In genomic region chr9:134205636-134206316, GRCh38 we compare ENCODE assay signal across 8 cellular contexts. TPM values are rescaled to one million over a fixed set of nuclear protein-coding genes. Genes with fewer than 3 reads are reported as not detected.
DNase-seq lines count a peak whose midpoint lies in the region; ATAC-seq and TF ChIP-seq lines count a peak whose summit lies in the region.

No MANE protein-coding gene starts in this region.

- H3K4me1 ChIP-seq in GM23248 (ENCODE audit: insufficient read depth): peaks cover 5% of the 10 kb centered on the region; the same call in 1 of the 2 replicates
- peaks cover 19% of the 10 kb centered on the region for H3K4me1 ChIP-seq in OCI-LY3 (ENCODE audit: low read length)

- in situ Hi-C loops in GM23248 (cut with MboI): no loop called here

- H3K4me2 ChIP-seq in GM23248 (ENCODE audit: unreplicated experiment): peak overlapping the region; percentile 41
- H3K4me2 ChIP-seq in OCI-LY3 (ENCODE audit: low read length): peak overlapping the region; percentile 53

- no peaks in the 10 kb centered on the region for H3K36me3 ChIP-seq in GM23248 (ENCODE audit: low read depth)
- no peaks in the 10 kb centered on the region for H3K36me3 ChIP-seq in OCI-LY3 (replicated peaks; ENCODE audit: low read depth, low read length)

- no peak overlapping the region for H3K4me3 ChIP-seq in GM23248
- H3K4me3 ChIP-seq in OCI-LY3 (ENCODE audit: low read length): peak overlapping the region; percentile 43; the same call in 1 of the 2 replicates

- DNase-seq in GM23248 (peak; percentile 90), glomerular endothelial cell (ENCODE audit: extremely low read depth, low read depth, low spot score) (peak; percentile 25), posterior vena cava (ENCODE audit: low spot score) (peak; percentile 94), GOT3 (lab: John Stamatoyannopoulos, UW) (no peak), NK-92 (lab: John Stamatoyannopoulos, UW; ENCODE audit: unreplicated experiment) (no peak)
- no peak for DNase-seq in stimulated activated CD4-positive, alpha-beta T cell treated with anti-CD3 and anti-CD28 coated beads, Interleukin-2, amount 100 ng/mL, for 48 hours

- H2AFZ ChIP-seq in GM23248 (no peak overlapping the region), OCI-LY3 (ENCODE audit: low read depth, low read length) (no peak overlapping the region; the same call in 1 of the 2 replicates)

- H3K9ac ChIP-seq in GM23248: peak overlapping the region; percentile 46; the same call in 1 of the 2 replicates
- no peak overlapping the region for H3K9ac ChIP-seq in OCI-LY3 (ENCODE audit: low read length)

- intact Hi-C loops in posterior vena cava (cut with DNase I): no loop called here

- no peak for ATAC-seq in GM19351 (IDR thresholded peaks at IDR 0.05; ENCODE audit: unreplicated experiment)

- H3K79me2 ChIP-seq in GM23248 (ENCODE audit: insufficient read depth) (no peaks in the 10 kb centered on the region), OCI-LY3 (ENCODE audit: low read length) (no peaks in the 10 kb centered on the region)

- no peaks in the 10 kb centered on the region for H3F3A ChIP-seq in GM23248 (ENCODE audit: insufficient read depth)

- WGBS in GM23248 (ENCODE audit: low coverage in 1 of 2, low lambda C conversion rate in 2 of 2, missing lambda C conversion rate in 2 of 2), 2 experiments: 23 to 27% methylated on average over 25 of the region's 25 CpGs

- H3K27ac ChIP-seq in GM23248 (peak overlapping the region; percentile 20; the same call in 1 of the 2 replicates), OCI-LY3 (ENCODE audit: low read length) (peak overlapping the region; percentile 6; the same call in 1 of the 2 replicates)

- no peaks in the 10 kb centered on the region for H4K20me1 ChIP-seq in GM23248 (ENCODE audit: insufficient read depth)
- H4K20me1 ChIP-seq in OCI-LY3 (ENCODE audit: insufficient read depth, low read length): no peaks in the 10 kb centered on the region

- no peak for TF ChIP-seq CTCF in OCI-LY3 (IDR thresholded peaks at IDR 0.05; ENCODE audit: low read depth, low read length)

- no peaks in the 10 kb centered on the region for H3K9me3 ChIP-seq in GM23248 (ENCODE audit: low read depth)
- H3K9me3 ChIP-seq in OCI-LY3 (ENCODE audit: insufficient read depth, low read length): no peaks in the 10 kb centered on the region

- H3K9me2 ChIP-seq in GM23248 (ENCODE audit: insufficient read depth): no peaks in the 10 kb centered on the region

- H3K27me3 ChIP-seq in GM23248 (replicated peaks; ENCODE audit: insufficient read depth): peaks cover 12% of the 10 kb centered on the region
- H3K27me3 ChIP-seq in OCI-LY3 (ENCODE audit: low read depth, low read length): peaks cover 16% of the 10 kb centered on the region

RNA-seq across cellular contexts. Expression of gene RNU6ATAC, which starts 41.4 kb away (rescaled TPM):
- total RNA-seq in GM23248 (2014; rRNA removed; shearing (Covaris generic)): not detected in 2 replicates
- not detected in 2 replicates for polyA plus RNA-seq in GM23248 (2016; fragmentation: Nextera tagmentation; extraction: Ambion mirVana)
- total RNA-seq in glomerular endothelial cell (not detected in 2 replicates), posterior vena cava (100 to 1,000 TPM; 327 to 473 TPM)

Comparison
In these comparisons a context has a peak if more than half of its experiments do, and no peak if none do; other contexts are left out.
1. DNase-seq: peak in GM23248 (single experiment), glomerular endothelial cell (single experiment) and posterior vena cava (single experiment); none in GOT3 (single experiment), NK-92 (single experiment) and stimulated activated CD4-positive, alpha-beta T cell treated with anti-CD3 and anti-CD28 coated beads, Interleukin-2, amount 100 ng/mL, for 48 hours (0 of 2).
2. RNA of gene RNU6ATAC, which starts 41.4 kb away (total RNA-seq): 327 to 473 TPM in posterior vena cava; not detected in GM23248 and not detected in glomerular endothelial cell; every median in the first group is over 100 times any median in the second.